1 cellular context compared by ENCODE assay signal in the genomic region with DNA sequence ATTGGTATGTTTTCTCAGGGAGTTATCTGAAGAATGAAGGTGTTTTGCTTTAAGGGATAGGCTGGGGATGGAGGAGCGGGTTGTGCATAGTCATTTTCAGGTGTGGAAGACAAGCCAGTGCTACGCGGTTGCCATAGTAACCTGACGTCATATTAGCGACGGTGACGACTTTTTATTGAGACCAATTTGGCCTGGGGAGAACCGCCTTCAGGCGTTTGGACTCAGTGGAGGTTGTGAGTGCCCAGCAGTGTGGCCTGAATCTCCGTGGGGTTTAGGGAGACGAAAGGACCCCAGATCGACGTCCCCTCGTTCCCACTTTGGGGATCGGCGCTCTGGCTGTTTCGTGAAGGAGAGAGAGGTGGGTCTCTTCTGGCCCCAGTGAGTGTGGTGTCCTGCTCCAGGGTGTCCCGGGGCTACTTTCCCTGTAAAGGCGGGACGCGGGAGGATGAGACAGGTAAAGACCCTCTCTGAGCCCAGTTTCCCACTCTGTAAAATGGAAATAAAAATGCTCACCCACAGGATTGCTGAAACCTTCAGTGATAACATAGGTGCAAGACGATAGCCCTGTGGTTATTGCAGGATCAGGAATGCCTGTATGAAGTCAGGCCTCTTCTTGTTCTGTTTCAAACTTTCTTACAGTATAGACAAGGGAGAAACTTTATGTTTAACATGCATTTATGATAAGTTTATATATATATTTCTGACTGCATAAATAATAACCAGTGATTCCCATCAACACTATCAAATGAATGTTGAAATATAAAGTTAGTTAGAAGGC.
TF ChIP-seq lines count a peak whose summit lies in the region.

No MANE protein-coding gene starts in this region.

TF ChIP-seq in IMR-90, 13 proteins besides CTCF, POLR2A, EP300 and RAD21:
- no peak for TF ChIP-seq USF2 (IDR thresholded peaks at IDR 0.05; ENCODE audit: low read depth, low read length)
- TF ChIP-seq NFE2L2 (IDR thresholded peaks at IDR 0.05; ENCODE audit: low read depth, low read length) = peak; percentile 59; the same call in 1 of the 2 replicates
TF ChIP-seq in IMR-90: peak in this region for 1.
